Comparison of ENCODE assay signal across 1 cellular context in the genomic region with DNA sequence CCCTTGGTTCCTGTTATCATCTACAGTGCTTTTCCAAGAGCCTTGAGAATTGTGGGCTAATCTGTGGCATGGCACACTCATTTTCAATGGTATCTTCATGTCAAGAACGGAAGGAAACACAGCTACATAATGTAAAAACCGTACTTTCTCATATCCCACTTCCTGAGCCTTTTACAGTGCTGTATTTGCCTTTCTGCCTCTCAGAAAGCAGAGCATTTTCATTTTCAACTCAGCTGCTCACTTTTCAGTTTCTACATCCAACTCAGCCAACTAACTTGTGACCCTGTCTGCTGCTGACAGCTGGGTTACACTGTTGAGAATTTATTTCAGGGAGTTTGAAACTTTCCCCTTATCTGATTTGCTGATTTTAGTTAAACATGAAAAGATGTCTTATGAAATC.
TF ChIP-seq lines count a peak whose summit lies in the region.

No MANE protein-coding gene starts in this region.

TF ChIP-seq in GM12878, 131 proteins besides CTCF, POLR2A, EP300 and RAD21 (continued from another document):
- TF ChIP-seq MEF2B (IDR thresholded peaks at IDR 0.05; ENCODE audit: partially characterized antibody, poor library complexity, severe bottlenecking) (no peak), TCF7 (IDR thresholded peaks at IDR 0.05; ENCODE audit: borderline replicate concordance) (no peak), ZNF207 (IDR thresholded peaks at IDR 0.05; ENCODE audit: borderline replicate concordance) (no peak), RBBP5 (conservative IDR thresholded peaks at IDR 0.05) (no peak), SMC3 (IDR thresholded peaks at IDR 0.05; ENCODE audit: borderline replicate concordance, low read length) (no peak), STAT3 (IDR thresholded peaks at IDR 0.05; ENCODE audit: low read depth, low read length) (no peak)
- TF ChIP-seq, protein P1, sequence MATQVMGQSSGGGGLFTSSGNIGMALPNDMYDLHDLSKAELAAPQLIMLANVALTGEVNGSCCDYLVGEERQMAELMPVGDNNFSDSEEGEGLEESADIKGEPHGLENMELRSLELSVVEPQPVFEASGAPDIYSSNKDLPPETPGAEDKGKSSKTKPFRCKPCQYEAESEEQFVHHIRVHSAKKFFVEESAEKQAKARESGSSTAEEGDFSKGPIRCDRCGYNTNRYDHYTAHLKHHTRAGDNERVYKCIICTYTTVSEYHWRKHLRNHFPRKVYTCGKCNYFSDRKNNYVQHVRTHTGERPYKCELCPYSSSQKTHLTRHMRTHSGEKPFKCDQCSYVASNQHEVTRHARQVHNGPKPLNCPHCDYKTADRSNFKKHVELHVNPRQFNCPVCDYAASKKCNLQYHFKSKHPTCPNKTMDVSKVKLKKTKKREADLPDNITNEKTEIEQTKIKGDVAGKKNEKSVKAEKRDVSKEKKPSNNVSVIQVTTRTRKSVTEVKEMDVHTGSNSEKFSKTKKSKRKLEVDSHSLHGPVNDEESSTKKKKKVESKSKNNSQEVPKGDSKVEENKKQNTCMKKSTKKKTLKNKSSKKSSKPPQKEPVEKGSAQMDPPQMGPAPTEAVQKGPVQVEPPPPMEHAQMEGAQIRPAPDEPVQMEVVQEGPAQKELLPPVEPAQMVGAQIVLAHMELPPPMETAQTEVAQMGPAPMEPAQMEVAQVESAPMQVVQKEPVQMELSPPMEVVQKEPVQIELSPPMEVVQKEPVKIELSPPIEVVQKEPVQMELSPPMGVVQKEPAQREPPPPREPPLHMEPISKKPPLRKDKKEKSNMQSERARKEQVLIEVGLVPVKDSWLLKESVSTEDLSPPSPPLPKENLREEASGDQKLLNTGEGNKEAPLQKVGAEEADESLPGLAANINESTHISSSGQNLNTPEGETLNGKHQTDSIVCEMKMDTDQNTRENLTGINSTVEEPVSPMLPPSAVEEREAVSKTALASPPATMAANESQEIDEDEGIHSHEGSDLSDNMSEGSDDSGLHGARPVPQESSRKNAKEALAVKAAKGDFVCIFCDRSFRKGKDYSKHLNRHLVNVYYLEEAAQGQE (IDR thresholded peaks at IDR 0.05; ENCODE audit: low read depth, low read length): no peak
